Comparison of ENCODE assay signal across 23 cellular contexts in genomic region chr5:167305591-167306213, GRCh38.
"Had no signal": no experiment of that assay in that cellular context is flagged by ENCODE, and none has a peak within 500 bp of the region (broad histone marks: within the 10 kb centered on the region; RNA-seq: fewer than 3 reads in every experiment).

No MANE protein-coding gene starts in this region.

- H3K27me3 ChIP-seq: colonic mucosa, gastroesophageal sphincter, heart right ventricle, pancreas, vagina had no signal

- H3K4me1 ChIP-seq: colonic mucosa, esophagus squamous epithelium, gastroesophageal sphincter, pancreas, psoas muscle, vagina had no signal

- H3K9me3 Mint-ChIP-seq: nephron, type B pancreatic cell had no signal

- H3K27ac Mint-ChIP-seq: activated CD4-positive, alpha-beta memory T cell treated with anti-CD3 and anti-CD28 coated beads, Interleukin-2, amount 10 ng/mL, durations not matched to agents 7 days and 5 days; activated CD4-positive, alpha-beta T cell treated with anti-CD3 and anti-CD28 coated beads, Interleukin-2, amount 10 ng/mL, durations not matched to agents 24 days and 14 days; activated naive CD4-positive, alpha-beta T cell treated with anti-CD3 and anti-CD28 coated beads, Interleukin-2, amount 10 ng/mL, durations not matched to agents 7 days and 5 days; activated T-cell treated with anti-CD3 and anti-CD28 coated beads, Interleukin-2, amount 50 U/mL, for 72 hours; memory B cell; nephron; type B pancreatic cell had no signal

- H3K27ac ChIP-seq: colonic mucosa, esophagus squamous epithelium, gastroesophageal sphincter, pancreas, psoas muscle, thoracic aorta, vagina had no signal

- H3K27me3 Mint-ChIP-seq: activated CD4-positive, alpha-beta memory T cell treated with anti-CD3 and anti-CD28 coated beads, Interleukin-2, amount 10 ng/mL, durations not matched to agents 7 days and 5 days; activated CD4-positive, alpha-beta T cell treated with anti-CD3 and anti-CD28 coated beads, Interleukin-2, amount 10 ng/mL, durations not matched to agents 24 days and 14 days; activated naive CD4-positive, alpha-beta T cell treated with anti-CD3 and anti-CD28 coated beads, Interleukin-2, amount 10 ng/mL, durations not matched to agents 7 days and 5 days; memory B cell had no signal

- H3K9me3 ChIP-seq: colonic mucosa, esophagus squamous epithelium, gastroesophageal sphincter, heart right ventricle, pancreas, psoas muscle, thoracic aorta, vagina had no signal

- H3K4me3 Mint-ChIP-seq: activated CD4-positive, alpha-beta memory T cell treated with anti-CD3 and anti-CD28 coated beads, Interleukin-2, amount 10 ng/mL, durations not matched to agents 7 days and 5 days; activated CD4-positive, alpha-beta T cell treated with anti-CD3 and anti-CD28 coated beads, Interleukin-2, amount 10 ng/mL, durations not matched to agents 24 days and 14 days; activated naive CD4-positive, alpha-beta T cell treated with anti-CD3 and anti-CD28 coated beads, Interleukin-2, amount 10 ng/mL, durations not matched to agents 7 days and 5 days; activated T-cell treated with anti-CD3 and anti-CD28 coated beads, Interleukin-2, amount 50 U/mL, for 72 hours; memory B cell; nephron; type B pancreatic cell had no signal

- DNase-seq: activated CD4-positive, alpha-beta memory T cell treated with anti-CD3 and anti-CD28 coated beads, Interleukin-2, amount 10 ng/mL, durations not matched to agents 7 days and 5 days; activated CD4-positive, alpha-beta T cell treated with anti-CD3 and anti-CD28 coated beads, Interleukin-2, amount 10 ng/mL, durations not matched to agents 24 days and 14 days; activated CD4-positive, CD25-positive, alpha-beta regulatory T cell; activated effector memory CD4-positive, alpha-beta T cell treated with Interleukin-2 at 50 U/mL for 16 hours; activated naive CD4-positive, alpha-beta T cell treated with anti-CD3 and anti-CD28 coated beads, Interleukin-2, amount 10 ng/mL, durations not matched to agents 7 days and 5 days; activated T-cell treated with anti-CD3 and anti-CD28 coated beads, Interleukin-2, amount 50 U/mL, for 72 hours; amygdala; colonic mucosa; esophagus squamous epithelium; islet precursor cell; left colon; pancreas; psoas muscle; right cardiac atrium; stimulated activated CD4-positive, alpha-beta T cell treated with anti-CD3 and anti-CD28 coated beads, Interleukin-4, amount 100 ng/mL, for 24 hours; stimulated activated naive CD4-positive, alpha-beta T cell treated with Interleukin-2 at 50 U/mL for 16 hours had no signal

- H3K4me1 Mint-ChIP-seq: activated CD4-positive, alpha-beta memory T cell treated with anti-CD3 and anti-CD28 coated beads, Interleukin-2, amount 10 ng/mL, durations not matched to agents 7 days and 5 days; activated CD4-positive, alpha-beta T cell treated with anti-CD3 and anti-CD28 coated beads, Interleukin-2, amount 10 ng/mL, durations not matched to agents 24 days and 14 days; activated naive CD4-positive, alpha-beta T cell treated with anti-CD3 and anti-CD28 coated beads, Interleukin-2, amount 10 ng/mL, durations not matched to agents 7 days and 5 days; memory B cell; nephron had no signal

- H3K4me3 ChIP-seq: colonic mucosa, esophagus squamous epithelium, gastroesophageal sphincter, heart right ventricle, pancreas, psoas muscle, thoracic aorta, vagina had no signal

- ATAC-seq: activated T-cell treated with anti-CD3 and anti-CD28 coated beads, Interleukin-2, amount 50 U/mL, for 72 hours; gastroesophageal sphincter; left colon; pancreas had no signal

- H3K36me3 Mint-ChIP-seq: activated naive CD4-positive, alpha-beta T cell treated with anti-CD3 and anti-CD28 coated beads, Interleukin-2, amount 10 ng/mL, durations not matched to agents 7 days and 5 days; memory B cell; type B pancreatic cell had no signal

- H3K36me3 ChIP-seq: colonic mucosa, esophagus squamous epithelium, gastroesophageal sphincter, heart right ventricle, pancreas, thoracic aorta, vagina had no signal
